Comparison of ENCODE assay signal across 17 cellular contexts in genomic region chr1:211616231-211617031, GRCh38. TPM values are rescaled to one million over a fixed set of nuclear protein-coding genes. Genes with fewer than 3 reads are reported as not detected.
DNase-seq lines count a peak whose midpoint lies in the region; ATAC-seq, FAIRE-seq and TF ChIP-seq lines count a peak whose summit lies in the region.
"Had no signal": no experiment of that assay in that cellular context is flagged by ENCODE, and none has a peak within 500 bp of the region (broad histone marks: within the 10 kb centered on the region; RNA-seq: fewer than 3 reads in every experiment).

No MANE protein-coding gene starts in this region.

- H2BK120ac ChIP-seq in H1 (replicated peaks; ENCODE audit: low read depth, low read length) = no peak overlapping the region

- H4K20me1 ChIP-seq in H1 (replicated peaks in 1 of 2; ENCODE audit: control insufficient read depth in 1 of 2, insufficient read depth in 2 of 2, low read length in 2 of 2) (no peaks in the 10 kb centered on the region), HepG2 (ENCODE audit: insufficient read depth, low read length) (no peaks in the 10 kb centered on the region)

- no peaks in the 10 kb centered on the region for H3K9me3 Mint-ChIP-seq in stimulated activated naive CD8-positive, alpha-beta T cell treated with anti-CD3 and anti-CD28 coated beads, Interleukin-15, amount 100 ng/mL, for 72 hours
- H3K9me3 Mint-ChIP-seq: activated naive CD4-positive, alpha-beta T cell treated with anti-CD3 and anti-CD28 coated beads, Interleukin-2, amount 50 U/mL, for 72 hours; WTC11 had no signal

- H3K79me2 ChIP-seq in H1 (ENCODE audit: control insufficient read depth in 1 of 2, insufficient read depth in 2 of 2, low read length in 2 of 2) = no peaks in the 10 kb centered on the region
- no peaks in the 10 kb centered on the region for H3K79me2 ChIP-seq in HepG2 (ENCODE audit: insufficient read depth, low read length)

- H3K4me2 ChIP-seq in H1 (ENCODE audit: insufficient read depth in 1 of 2, low read depth in 2 of 2, low read length in 2 of 2) (no peak overlapping the region), HepG2 (ENCODE audit: low read depth, low read length) (peak overlapping the region; percentile 37)
- H3K4me2 ChIP-seq: PC-9 had no signal

- H3K27me3 ChIP-seq in MG63 = no peaks in the 10 kb centered on the region
- H3K27me3 ChIP-seq in H1 (replicated peaks in 1 of 4; ENCODE audit: control insufficient read depth in 3 of 4, extremely low read depth in 1 of 4, insufficient read depth in 3 of 4, low read length in 3 of 4) = no peaks in the 10 kb centered on the region
- H3K27me3 ChIP-seq in HepG2 (ENCODE audit: control insufficient read depth in 1 of 2, insufficient read depth in 2 of 2, low read length in 2 of 2) = no peaks in the 10 kb centered on the region
- no peaks in the 10 kb centered on the region for H3K27me3 ChIP-seq in subcutaneous abdominal adipose tissue (ENCODE audit: control insufficient read depth in 5 of 5, insufficient read depth in 4 of 5, low read length in 5 of 5)
- H3K27me3 ChIP-seq in brain microvascular endothelial cell (replicated peaks) = no peaks in the 10 kb centered on the region
- H3K27me3 ChIP-seq: thyroid gland had no signal

- H3K79me1 ChIP-seq in H1 (ENCODE audit: low read depth, low read length) = no peaks in the 10 kb centered on the region

- no peak overlapping the region for H2BK15ac ChIP-seq in H1 (ENCODE audit: low read length)

- H3K23ac ChIP-seq in H1 (ENCODE audit: insufficient read length) = no peak overlapping the region

- no peaks in the 10 kb centered on the region; a peak in 2 of 7 replicates for H3K4me1 ChIP-seq in H1 (replicated peaks in 1 of 4; ENCODE audit: control insufficient read depth in 3 of 4, insufficient read depth in 4 of 4, low read length in 3 of 4)
- H3K4me1 ChIP-seq in HepG2 (ENCODE audit: insufficient read depth, low read length) = peaks cover 82% of the 10 kb centered on the region
- H3K4me1 ChIP-seq in subcutaneous abdominal adipose tissue (ENCODE audit: control insufficient read depth in 5 of 5, insufficient read depth in 5 of 5, low read length in 5 of 5) = peaks cover 9 to 37% (median 31%) of the 10 kb centered on the region in 5 donors
- peaks cover 11% of the 10 kb centered on the region for H3K4me1 ChIP-seq in mucosa of descending colon (ENCODE audit: low read depth)

- H2BK12ac ChIP-seq in H1 (ENCODE audit: low read depth, low read length) = no peak overlapping the region

- H3K4me3 Mint-ChIP-seq in stimulated activated naive CD8-positive, alpha-beta T cell treated with anti-CD3 and anti-CD28 coated beads, Interleukin-15, amount 100 ng/mL, for 72 hours = no peak overlapping the region
- H3K4me3 Mint-ChIP-seq: activated CD8-positive, alpha-beta memory T cell treated with anti-CD3 and anti-CD28 coated beads, Interleukin-2, amount 10 ng/mL, durations not matched to agents 7 days and 5 days; B cell; WTC11 had no signal

- H3K27ac ChIP-seq in H1 (ENCODE audit: low read depth, low read length) (no peak overlapping the region), HepG2 (ENCODE audit: extremely low read length, insufficient read depth, low read length) (peak overlapping the region; percentile 64), subcutaneous abdominal adipose tissue (ENCODE audit: low read depth, low read length) (peak overlapping the region; percentile 62), brain microvascular endothelial cell (no peak overlapping the region)
- H3K27ac ChIP-seq: PC-9, thyroid gland had no signal

- H3K4me1 Mint-ChIP-seq in stimulated activated naive CD8-positive, alpha-beta T cell treated with anti-CD3 and anti-CD28 coated beads, Interleukin-15, amount 100 ng/mL, for 72 hours = peaks cover 5% of the 10 kb centered on the region
- H3K4me1 Mint-ChIP-seq: B cell, WTC11 had no signal

- no peak overlapping the region for H2BK20ac ChIP-seq in H1 (ENCODE audit: low read length)

- H3K23me2 ChIP-seq in H1 (ENCODE audit: low read depth, low read length) = peaks cover 4% of the 10 kb centered on the region; the same call in 1 of the 2 replicates

- WGBS in H1 (ENCODE audit: extremely low coverage in 1 of 2, insufficient coverage in 1 of 2, insufficient read length in 1 of 2, insufficient replicate concordance in 2 of 2, low coverage in 1 of 2, low lambda C conversion rate in 2 of 2, missing lambda C conversion rate in 1 of 2), 2 experiments = 87% methylated on average over 12 of the region's 14 CpGs; no CpG with 5 or more reads in 1 of the 2 experiments
- 93% methylated on average over 5 of the region's 14 CpGs for WGBS in HepG2 (ENCODE audit: low lambda C conversion rate)

- no peak overlapping the region for H3K9ac ChIP-seq in H1 (replicated peaks in 1 of 4; ENCODE audit: extremely low read depth in 1 of 4, low read depth in 3 of 4, low read length in 3 of 4)
- peak overlapping the region; percentile 21; the same call in 1 of the 2 replicates for H3K9ac ChIP-seq in HepG2 (ENCODE audit: insufficient read depth, low read depth, low read length)
- peak overlapping the region in 1 of 5 donors; percentile 15 for H3K9ac ChIP-seq in subcutaneous abdominal adipose tissue (ENCODE audit: low read length in 5 of 5)

- DNase-seq in MG63 (peak; percentile 95), H1 (ENCODE audit: low read depth in 1 of 2, low spot score in 2 of 2) (no peak), HepG2 (ENCODE audit: low spot score) (peak; percentile 76), activated T-cell treated with anti-CD3 and anti-CD28 coated beads for 4 hours (no peak), brain microvascular endothelial cell (no peak), mucosa of descending colon (no peak)
- DNase-seq in stimulated activated naive CD8-positive, alpha-beta T cell treated with anti-CD3 and anti-CD28 coated beads, Interleukin-15, amount 100 ng/mL, for 72 hours = no peak
- DNase-seq: activated CD8-positive, alpha-beta memory T cell treated with anti-CD3 and anti-CD28 coated beads, Interleukin-2, amount 10 ng/mL, durations not matched to agents 7 days and 5 days; MV-4-11; NCI-H2227 treated with DMSO at 0.1 percent for 48 hours; PC-9; thyroid gland had no signal

- intact Hi-C loops in HepG2 (cut with micrococcal nuclease; ENCODE audit: unreplicated experiment) = no loop called here
- intact Hi-C loops in mucosa of descending colon (cut with DNase I, micrococcal nuclease) = no loop called here

- H3K14ac ChIP-seq in H1 (ENCODE audit: insufficient read length) = no peak overlapping the region

- no TSS peak for BruUV-seq in HepG2 (replicated peaks; lab: Mats Ljungman, UMichigan)

- no peak for FAIRE-seq in H1 (lab: Jason Lieb, UNC)
- FAIRE-seq in HepG2 (lab: Jason Lieb, UNC) = no peak

- H2BK5ac ChIP-seq in H1 (ENCODE audit: low read depth, low read length) = no peak overlapping the region

- peak overlapping the region; percentile 79; the same call in 1 of the 2 replicates for H4K8ac ChIP-seq in H1 (ENCODE audit: extremely low read depth, insufficient read depth, low read length)

- TF ChIP-seq RAD21 in H1 (IDR thresholded peaks at IDR 0.05 in 1 of 2, conservative IDR thresholded peaks at IDR 0.05 in 1 of 2; ENCODE audit: low read depth in 2 of 2, low read length in 2 of 2) (no peak), HepG2 (CRISPR knock-in tag; IDR thresholded peaks at IDR 0.05) (no peak)

- no peak overlapping the region for H4K91ac ChIP-seq in H1 (replicated peaks; ENCODE audit: insufficient read length, low read length)

- H3K27me3 Mint-ChIP-seq in stimulated activated naive CD8-positive, alpha-beta T cell treated with anti-CD3 and anti-CD28 coated beads, Interleukin-15, amount 100 ng/mL, for 72 hours = no peaks in the 10 kb centered on the region
- H3K27me3 Mint-ChIP-seq: activated CD8-positive, alpha-beta memory T cell treated with anti-CD3 and anti-CD28 coated beads, Interleukin-2, amount 10 ng/mL, durations not matched to agents 7 days and 5 days; B cell had no signal

- no peak overlapping the region; the same call in 1 of the 2 replicates for H3K18ac ChIP-seq in H1 (ENCODE audit: extremely low read depth, low read length)

- H3K36me3 ChIP-seq in MG63 = no peaks in the 10 kb centered on the region
- no peaks in the 10 kb centered on the region for H3K36me3 ChIP-seq in H1 (ENCODE audit: control insufficient read depth in 2 of 4, insufficient read depth in 4 of 4, low read length in 3 of 4)
- no peaks in the 10 kb centered on the region for H3K36me3 ChIP-seq in HepG2 (replicated peaks in 1 of 2; ENCODE audit: control insufficient read depth in 1 of 2, insufficient read depth in 2 of 2, low read length in 2 of 2)
- no peaks in the 10 kb centered on the region for H3K36me3 ChIP-seq in subcutaneous abdominal adipose tissue (ENCODE audit: control insufficient read depth in 5 of 5, insufficient read depth in 5 of 5, low read length in 5 of 5)
- H3K36me3 ChIP-seq in brain microvascular endothelial cell (replicated peaks) = no peaks in the 10 kb centered on the region
- H3K36me3 ChIP-seq in mucosa of descending colon (ENCODE audit: low read depth) = no peaks in the 10 kb centered on the region
- H3K36me3 ChIP-seq: thyroid gland had no signal

- H2AFZ ChIP-seq in H1 (ENCODE audit: low read length) (peak overlapping the region; percentile 91), HepG2 (ENCODE audit: low read length) (peak overlapping the region; percentile 93)
- H2AFZ ChIP-seq: PC-9 had no signal

- no peaks in the 10 kb centered on the region for H3K9me3 ChIP-seq in MG63
- no peaks in the 10 kb centered on the region for H3K9me3 ChIP-seq in H1 (ENCODE audit: insufficient read depth in 2 of 2, low read depth in 1 of 2, low read length in 1 of 2)
- H3K9me3 ChIP-seq in HepG2 (ENCODE audit: low read length) = no peaks in the 10 kb centered on the region
- no peaks in the 10 kb centered on the region for H3K9me3 ChIP-seq in subcutaneous abdominal adipose tissue (ENCODE audit: control insufficient read depth in 5 of 5, low read length in 5 of 5)
- H3K9me3 ChIP-seq in mucosa of descending colon = no peaks in the 10 kb centered on the region
- H3K9me3 ChIP-seq: thyroid gland had no signal

- no peak overlapping the region for H2AK5ac ChIP-seq in H1 (ENCODE audit: low read depth, low read length)

- no peak overlapping the region for H3K4ac ChIP-seq in H1 (replicated peaks; ENCODE audit: insufficient read length, low read depth, low read length)

- H4K5ac ChIP-seq in H1 (ENCODE audit: insufficient read length, low read depth, low read length) = no peak overlapping the region

- TF ChIP-seq POLR2A in H1 (IDR thresholded peaks at IDR 0.05; ENCODE audit: control extremely low read depth in 1 of 2, low read depth in 2 of 2, low read length in 2 of 2) (no peak), HepG2 (IDR thresholded peaks at IDR 0.05; ENCODE audit: insufficient read depth in 1 of 2, low read depth in 2 of 2, low read length in 2 of 2) (no peak)

- no peak for TF ChIP-seq EP300 in H1 (IDR thresholded peaks at IDR 0.05; ENCODE audit: borderline replicate concordance in 1 of 2, low read depth in 2 of 2, low read length in 2 of 2)
- TF ChIP-seq EP300 in HepG2 (IDR thresholded peaks at IDR 0.05; ENCODE audit: low read depth in 2 of 2, low read length in 2 of 2) = no peak
- TF ChIP-seq EP300 in HepG2 (CRISPR knock-in tag; IDR thresholded peaks at IDR 0.05; ENCODE audit: borderline replicate concordance) = no peak

- no peak for TF ChIP-seq CTCF in H1 (IDR thresholded peaks at IDR 0.05; ENCODE audit: control extremely low read depth in 1 of 3, insufficient read depth in 1 of 3, low read depth in 1 of 3, low read length in 3 of 3)
- TF ChIP-seq CTCF in HepG2 (CRISPR knock-in tag; IDR thresholded peaks at IDR 0.05) = no peak
- no peak for TF ChIP-seq CTCF in brain microvascular endothelial cell (IDR thresholded peaks at IDR 0.05; ENCODE audit: low read depth, low read length, missing control alignments)
- TF ChIP-seq CTCF in mucosa of descending colon (IDR thresholded peaks at IDR 0.05) = no peak

- ATAC-seq in HepG2 (peak; percentile 5; the same call in 1 of the 3 replicates), mucosa of descending colon (no peak)
- no peak for ATAC-seq in stimulated activated naive CD8-positive, alpha-beta T cell treated with anti-CD3 and anti-CD28 coated beads, Interleukin-15, amount 100 ng/mL, for 72 hours
- ATAC-seq: activated CD8-positive, alpha-beta memory T cell treated with anti-CD3 and anti-CD28 coated beads, Interleukin-2, amount 10 ng/mL, durations not matched to agents 7 days and 5 days; activated naive CD4-positive, alpha-beta T cell treated with anti-CD3 and anti-CD28 coated beads, Interleukin-2, amount 50 U/mL, for 72 hours; esophagus mucosa; WTC11 had no signal

- POLR2A ChIA-PET in H1 (lab: Charles Lee; ENCODE audit: partially characterized antibody) = interaction anchor here (0.7 kb wide), 1 partner anchor 17 kb away, joined by 4 read pairs; no protein-coding TSS in a partner anchor
- POLR2A ChIA-PET in HepG2 (lab: Yijun Ruan, JAX) = interaction anchor here (1.3 to 1.7 kb wide), 3 partner anchors 9 to 38 kb away, joined by 3 to 5 read pairs (median 5); partner anchors contain the start of gene SLC30A1

- no peak overlapping the region for H3K4me3 ChIP-seq in MG63
- no peak overlapping the region for H3K4me3 ChIP-seq in H1 (ENCODE audit: extremely low read depth in 1 of 4, insufficient read depth in 2 of 4, low read depth in 3 of 4, low read length in 4 of 4)
- H3K4me3 ChIP-seq in HepG2 (replicated peaks in 1 of 3; ENCODE audit: insufficient read depth in 1 of 3, low read depth in 2 of 3, low read length in 3 of 3) = no peak overlapping the region
- peak overlapping the region in 1 of 5 donors; percentile 4 for H3K4me3 ChIP-seq in subcutaneous abdominal adipose tissue (ENCODE audit: low read depth in 1 of 5, low read length in 5 of 5)
- H3K4me3 ChIP-seq in brain microvascular endothelial cell (ENCODE audit: low read depth, low read length) = no peak overlapping the region
- H3K4me3 ChIP-seq in mucosa of descending colon = no peak overlapping the region
- H3K4me3 ChIP-seq: PC-9, thyroid gland had no signal

- in situ Hi-C loops in HepG2 (cut with HindIII; ENCODE audit: extremely low pct_ligation_motif_present, low pct_unique_long_range_greater_than_20kb) = no loop called here
- in situ Hi-C loops in brain microvascular endothelial cell (cut with HindIII; ENCODE audit: low pct_ligation_motif_present, low sequenced_read_pairs) = no loop called here

- H3K27ac Mint-ChIP-seq in stimulated activated naive CD8-positive, alpha-beta T cell treated with anti-CD3 and anti-CD28 coated beads, Interleukin-15, amount 100 ng/mL, for 72 hours = peak overlapping the region in 1 of 2 donors; percentile 43
- H3K27ac Mint-ChIP-seq: activated CD8-positive, alpha-beta memory T cell treated with anti-CD3 and anti-CD28 coated beads, Interleukin-2, amount 10 ng/mL, durations not matched to agents 7 days and 5 days; B cell; WTC11 had no signal

- no peak overlapping the region for H3K56ac ChIP-seq in H1 (replicated peaks; ENCODE audit: insufficient read length, low read depth, low read length)

- CTCF ChIA-PET in H1 (lab: Charles Lee; ENCODE audit: partially characterized antibody) (interaction anchor here (0.8 to 1.7 kb wide), 4 partner anchors 10 to 39 kb away, joined by 3 to 7 read pairs (median 4); no protein-coding TSS in a partner anchor), HepG2 (lab: Yijun Ruan, JAX; ENCODE audit: low intra/inter-chr PET ratio, low total read pairs) (no interaction called here)

RNA-seq across cellular contexts. Expression of gene SLC30A1, which starts 37.5 kb away (rescaled TPM):
- total RNA-seq in MG63 (2014; rRNA removed; shearing (Covaris generic); ENCODE audit: low replicate concordance) = 45.2 and 54.0 TPM in 2 replicates
- total RNA-seq in H1 (2021; fragmentation: NEBNext Ultra II Directional; extraction: Animal tissue kit (Norgen Biotek cat#: 25700)) = 13.5 and 14.0 TPM in 2 replicates
- polyA plus RNA-seq in H1 (2011; rRNA removed) (3.7 and 4.5 TPM in 2 replicates), HepG2 (2011; rRNA removed) (5.8 and 5.9 TPM in 2 replicates)
- polyA plus RNA-seq in H1 (2011; cell fraction: cytosol; rRNA removed) = 5.9 TPM
- 3.7 TPM for polyA plus RNA-seq in H1 (2011; cell fraction: nucleus; rRNA removed)
- 2.7 to 6.2 TPM (median 4.9 TPM) in 4 replicates for polyA plus RNA-seq in H1 (2012, experiment 1 of 2)
- polyA plus RNA-seq in H1 (2012, experiment 2 of 2) = 1.0 TPM
- polyA plus RNA-seq in H1 (2013, experiment 1 of 2) = 7.1 TPM
- polyA plus RNA-seq in H1 (2013, experiment 2 of 2) = 8.0 TPM
- 10.4 and 15.8 TPM in 2 replicates for polyA minus RNA-seq in H1 (2011; rRNA and poly(A)+ RNA removed)
- polyA minus RNA-seq in H1 (2011; cell fraction: cytosol; rRNA and poly(A)+ RNA removed) = 15.5 TPM
- 16.7 TPM for polyA minus RNA-seq in H1 (2011; cell fraction: nucleus; rRNA and poly(A)+ RNA removed)
- total RNA-seq in HepG2 (2016; rRNA removed; fragmentation: Illumina TruSeq; extraction: Trizol) (24.4 and 26.8 TPM in 2 replicates), mucosa of descending colon (10 to 100 TPM; 20.8 to 43.5 (median 29.2) TPM)
- total RNA-seq in HepG2 (2016; cell fraction: cytosol; rRNA removed; fragmentation: Illumina TruSeq; extraction: Trizol; ENCODE audit: low read depth) = 3.1 and 3.8 TPM in 2 replicates
- 25.5 and 28.3 TPM in 2 replicates for total RNA-seq in HepG2 (2016; cell fraction: insoluble cytoplasmic fraction; rRNA removed; fragmentation: Illumina TruSeq; extraction: Trizol)
- total RNA-seq in HepG2 (2016; cell fraction: membrane; rRNA removed; fragmentation: Illumina TruSeq; extraction: Trizol) = 15.5 and 17.6 TPM in 2 replicates
- total RNA-seq in HepG2 (2016; cell fraction: nucleus; rRNA removed; fragmentation: Illumina TruSeq; extraction: Trizol) = 49.0 and 51.0 TPM in 2 replicates
- 3.5 and 4.9 TPM in 2 replicates for polyA plus RNA-seq in HepG2 (2011; cell fraction: cytosol; rRNA removed)
- polyA plus RNA-seq in HepG2 (2011; cell fraction: nucleus; rRNA removed) = 4.2 and 5.1 TPM in 2 replicates
- polyA plus RNA-seq in HepG2 (2012) = 18.3 and 19.9 TPM in 2 replicates
- 2.5 and 2.6 TPM in 2 replicates for polyA plus RNA-seq in HepG2 (2016; cell fraction: cytosol; fragmentation: Illumina TruSeq; extraction: Trizol; ENCODE audit: low read depth)
- polyA plus RNA-seq in HepG2 (2016; cell fraction: insoluble cytoplasmic fraction; fragmentation: Illumina TruSeq; extraction: Trizol; ENCODE audit: low read depth) = 19.7 and 25.1 TPM in 2 replicates
- polyA plus RNA-seq in HepG2 (2016; cell fraction: membrane; fragmentation: Illumina TruSeq; extraction: Trizol; ENCODE audit: low read depth) = 6.2 and 6.7 TPM in 2 replicates
- 53.6 and 54.2 TPM in 2 replicates for polyA plus RNA-seq in HepG2 (2016; cell fraction: nucleus; fragmentation: Illumina TruSeq; extraction: Trizol; ENCODE audit: insufficient read depth, low read depth)
- 9.6 and 24.6 TPM in 2 replicates for polyA minus RNA-seq in HepG2 (2011; rRNA and poly(A)+ RNA removed; ENCODE audit: low replicate concordance)
- 10.8 and 15.0 TPM in 2 replicates for polyA minus RNA-seq in HepG2 (2011; cell fraction: cytosol; rRNA and poly(A)+ RNA removed)
- polyA minus RNA-seq in HepG2 (2011; cell fraction: nucleus; rRNA and poly(A)+ RNA removed) = 14.9 and 15.0 TPM in 2 replicates

RNA-seq across cellular contexts. Expression of gene NEK2, which starts 59.0 kb away (rescaled TPM):
- total RNA-seq in MG63 (2014; rRNA removed; shearing (Covaris generic); ENCODE audit: low replicate concordance) = 42.1 and 56.8 TPM in 2 replicates
- 19.7 and 22.9 TPM in 2 replicates for total RNA-seq in H1 (2021; fragmentation: NEBNext Ultra II Directional; extraction: Animal tissue kit (Norgen Biotek cat#: 25700))
- 6.9 and 8.4 TPM in 2 replicates for polyA plus RNA-seq in H1 (2011; rRNA removed)
- polyA plus RNA-seq in H1 (2011; cell fraction: cytosol; rRNA removed) = 15.0 TPM
- polyA plus RNA-seq in H1 (2011; cell fraction: nucleus; rRNA removed) = 5.8 TPM
- polyA plus RNA-seq in H1 (2012, experiment 1 of 2) = 17.6 to 25.2 TPM (median 19.4 TPM) in 4 replicates
- polyA plus RNA-seq in H1 (2012, experiment 2 of 2) = 1.6 TPM
- 11.2 TPM for polyA plus RNA-seq in H1 (2013, experiment 1 of 2)
- polyA plus RNA-seq in H1 (2013, experiment 2 of 2) = 11.3 TPM
- 15.9 and 16.6 TPM in 2 replicates for polyA minus RNA-seq in H1 (2011; rRNA and poly(A)+ RNA removed)
- 15.5 TPM for polyA minus RNA-seq in H1 (2011; cell fraction: cytosol; rRNA and poly(A)+ RNA removed)
- 11.2 TPM for polyA minus RNA-seq in H1 (2011; cell fraction: nucleus; rRNA and poly(A)+ RNA removed)
- 40.8 and 57.5 TPM in 2 replicates for total RNA-seq in HepG2 (2016; rRNA removed; fragmentation: Illumina TruSeq; extraction: Trizol)
- total RNA-seq in HepG2 (2016; cell fraction: cytosol; rRNA removed; fragmentation: Illumina TruSeq; extraction: Trizol; ENCODE audit: low read depth) = 7.0 TPM in 2 replicates
- 43.3 and 55.7 TPM in 2 replicates for total RNA-seq in HepG2 (2016; cell fraction: insoluble cytoplasmic fraction; rRNA removed; fragmentation: Illumina TruSeq; extraction: Trizol)
- 15.1 and 15.5 TPM in 2 replicates for total RNA-seq in HepG2 (2016; cell fraction: membrane; rRNA removed; fragmentation: Illumina TruSeq; extraction: Trizol)
- total RNA-seq in HepG2 (2016; cell fraction: nucleus; rRNA removed; fragmentation: Illumina TruSeq; extraction: Trizol) = 16.9 and 19.9 TPM in 2 replicates
- polyA plus RNA-seq in HepG2 (2011; rRNA removed) = 6.0 and 10.9 TPM in 2 replicates
- 6.1 and 6.5 TPM in 2 replicates for polyA plus RNA-seq in HepG2 (2011; cell fraction: cytosol; rRNA removed)
- polyA plus RNA-seq in HepG2 (2011; cell fraction: nucleus; rRNA removed) = 4.6 TPM in 2 replicates
- polyA plus RNA-seq in HepG2 (2012) = 9.8 and 17.4 TPM in 2 replicates
- polyA plus RNA-seq in HepG2 (2016; cell fraction: cytosol; fragmentation: Illumina TruSeq; extraction: Trizol; ENCODE audit: low read depth) = 2.6 and 2.8 TPM in 2 replicates
- polyA plus RNA-seq in HepG2 (2016; cell fraction: insoluble cytoplasmic fraction; fragmentation: Illumina TruSeq; extraction: Trizol; ENCODE audit: low read depth) = 41.0 and 43.9 TPM in 2 replicates
- polyA plus RNA-seq in HepG2 (2016; cell fraction: membrane; fragmentation: Illumina TruSeq; extraction: Trizol; ENCODE audit: low read depth) = 5.1 and 5.7 TPM in 2 replicates
- 18.2 and 19.2 TPM in 2 replicates for polyA plus RNA-seq in HepG2 (2016; cell fraction: nucleus; fragmentation: Illumina TruSeq; extraction: Trizol; ENCODE audit: insufficient read depth, low read depth)
- polyA minus RNA-seq in HepG2 (2011; rRNA and poly(A)+ RNA removed; ENCODE audit: low replicate concordance) = 9.2 and 31.3 TPM in 2 replicates
- 9.6 and 16.1 TPM in 2 replicates for polyA minus RNA-seq in HepG2 (2011; cell fraction: cytosol; rRNA and poly(A)+ RNA removed)
- 10.6 and 16.0 TPM in 2 replicates for polyA minus RNA-seq in HepG2 (2011; cell fraction: nucleus; rRNA and poly(A)+ RNA removed)
- total RNA-seq in mucosa of descending colon = 10 to 100 TPM in 1 of 3 donors, 1 to 10 TPM in 2; 1.2 to 12.7 (median 2.5) TPM
- total RNA-seq: B cell had no signal

Comparison
In these comparisons a context has a peak if more than half of its experiments do, and no peak if none do; other contexts are left out.
1. DNase-seq: peak in MG63 (single experiment) and HepG2 (single experiment); none in H1 (0 of 2), activated T-cell treated with anti-CD3 and anti-CD28 coated beads for 4 hours (single experiment), brain microvascular endothelial cell (single experiment), mucosa of descending colon (0 of 3) and stimulated activated naive CD8-positive, alpha-beta T cell treated with anti-CD3 and anti-CD28 coated beads, Interleukin-15, amount 100 ng/mL, for 72 hours (0 of 2).
2. H3K27ac ChIP-seq: peak in HepG2 (single experiment) and subcutaneous abdominal adipose tissue (single experiment); none in H1 (single experiment) and brain microvascular endothelial cell (single experiment).